Comparison of ENCODE assay signal across 8 cellular contexts in genomic region chr14:89955418-89956293, GRCh38. TPM values are rescaled to one million over a fixed set of nuclear protein-coding genes. Genes with fewer than 3 reads are reported as not detected.
DNase-seq lines count a peak whose midpoint lies in the region; ATAC-seq lines count a peak whose summit lies in the region.

TDP1 (plus strand) TSS chr14:89955927; CDS start chr14:89963115, 7,188 bp downstream.

- H3K36me3 Mint-ChIP-seq in memory B cell: peaks cover 24% of the 10 kb centered on the region

- H3K36me3 ChIP-seq in effector memory CD4-positive, alpha-beta T cell (ENCODE audit: control insufficient read depth, insufficient read depth, low read length): peaks cover 5% of the 10 kb centered on the region

- H3K9me3 Mint-ChIP-seq in memory B cell: no peaks in the 10 kb centered on the region

- CTCF ChIA-PET in activated CD8-positive, alpha-beta memory T cell treated with anti-CD3 and anti-CD28 coated beads for 36 hours (lab: Charles Lee): interaction anchor here (1.8 kb wide), 1 partner anchor 17 kb away, joined by 8 read pairs; no protein-coding TSS in a partner anchor

- H3K4me3 Mint-ChIP-seq in memory B cell: peak within 1 kb of the TSS; percentile 98

- H3K4me1 ChIP-seq in effector memory CD4-positive, alpha-beta T cell (ENCODE audit: control insufficient read depth, insufficient read depth, low read length, poor library complexity, severe bottlenecking): peaks cover 30% of the 10 kb centered on the region

- DNase-seq in CMK (ENCODE audit: low read depth) (peak; percentile 87), HS-5 (ENCODE audit: low read depth) (peak; percentile 73), memory B cell (ENCODE audit: low spot score in 2 of 2) (peak; percentile 87 to 98)
- peak; percentile 97 for DNase-seq in NK-92 treated with Interleukin-12 subunit alpha and Interleukin-12 subunit beta, amount 100 ng/mL, for 24 hours (lab: John Stamatoyannopoulos, UW)
- DNase-seq in effector memory CD4-positive, alpha-beta T cell: peak; percentile 93 to 96 (median 95)
- DNase-seq in stimulated activated CD8-positive, alpha-beta memory T cell treated with anti-CD3 and anti-CD28 coated beads, Interleukin-12 subunit alpha, Interleukin-12 subunit beta, amount 100 ng/mL, for 24 hours (ENCODE audit: extremely low read depth): peak; percentile 93

- H3K4me3 ChIP-seq in effector memory CD4-positive, alpha-beta T cell (ENCODE audit: insufficient read depth, low read depth, low read length, poor library complexity, severe bottlenecking): peak within 1 kb of the TSS; percentile 84

- POLR2A ChIA-PET in activated CD8-positive, alpha-beta memory T cell treated with anti-CD3 and anti-CD28 coated beads for 36 hours (lab: Charles Lee): interaction anchor here (0.6 to 1.6 kb wide), 7 partner anchors 8 to 612 kb away, joined by 3 to 5 read pairs (median 4); no protein-coding TSS in a partner anchor

- no peaks in the 10 kb centered on the region for H3K27me3 ChIP-seq in effector memory CD4-positive, alpha-beta T cell (replicated peaks; ENCODE audit: control insufficient read depth, insufficient read depth, low read length, poor library complexity, severe bottlenecking)

- peaks cover 20% of the 10 kb centered on the region for H3K4me1 Mint-ChIP-seq in memory B cell

- ATAC-seq in GM19468 (IDR thresholded peaks at IDR 0.05; ENCODE audit: extremely low read depth, unreplicated experiment) (peak; percentile 45), memory B cell (ENCODE audit: low read depth) (peak; percentile 70)

- H3K27ac Mint-ChIP-seq in memory B cell: peak within 1 kb of the TSS; percentile 99

- H3K27ac ChIP-seq in effector memory CD4-positive, alpha-beta T cell (ENCODE audit: insufficient read depth, low read length, poor library complexity, severe bottlenecking): peak within 1 kb of the TSS; percentile 96

- H3K9me3 ChIP-seq in effector memory CD4-positive, alpha-beta T cell (ENCODE audit: control insufficient read depth, low read length): no peaks in the 10 kb centered on the region

- H3K27me3 Mint-ChIP-seq in memory B cell: no peaks in the 10 kb centered on the region

RNA-seq across cellular contexts. Expression of gene TDP1, which starts in this region (rescaled TPM):
- 10 to 100 TPM; 92.9 to 99.6 TPM for total RNA-seq in activated CD8-positive, alpha-beta memory T cell treated with anti-CD3 and anti-CD28 coated beads for 36 hours

Comparison
In these comparisons a context has a peak if more than half of its experiments do, and no peak if none do; other contexts are left out.
1. Peak in every context shown above with its lines: DNase-seq, ATAC-seq, H3K4me3 ChIP-seq and H3K27ac ChIP-seq.